25 cellular contexts compared by ENCODE assay signal in the genomic region with DNA sequence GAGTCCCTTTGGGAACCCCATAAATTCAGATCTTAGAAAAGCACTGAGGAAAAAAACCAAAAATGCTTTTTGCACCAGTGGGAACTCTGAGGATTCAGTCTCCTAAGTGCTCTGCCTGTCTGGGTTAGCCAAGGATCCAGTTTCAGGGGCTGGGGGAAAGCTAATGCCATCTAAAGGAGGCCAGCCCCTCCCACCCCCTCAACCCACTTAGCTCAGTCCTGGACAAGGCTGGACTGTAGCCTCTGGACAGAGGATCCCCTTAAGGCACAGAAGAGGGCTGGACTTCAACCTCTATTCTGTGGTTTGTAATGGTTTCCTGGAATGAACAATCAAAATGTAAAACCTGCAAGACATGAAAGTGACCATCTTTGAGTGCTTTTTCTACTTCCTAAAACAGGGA.
"Had no signal": no experiment of that assay in that cellular context is flagged by ENCODE, and none has a peak within 500 bp of the region (broad histone marks: within the 10 kb centered on the region; RNA-seq: fewer than 3 reads in every experiment).

No MANE protein-coding gene starts in this region.

- DNase-seq: activated CD4-positive, alpha-beta T cell treated with anti-CD3 and anti-CD28 coated beads, Interleukin-2, amount 10 ng/mL, durations not matched to agents 24 days and 14 days; activated CD4-positive, alpha-beta T cell treated with anti-CD3 and anti-CD28 coated beads, Interleukin-2, amount 50 U/mL, for 4 hours; activated CD8-positive, alpha-beta T cell treated with anti-CD3 and anti-CD28 coated beads, Interleukin-2, amount 10 ng/mL, durations not matched to agents 7 days and 5 days; activated gamma-delta T cell; activated naive CD4-positive, alpha-beta T cell treated with Interleukin-2 at 50 U/mL for 16 hours; activated T-cell treated with anti-CD3 and anti-CD28 coated beads, Interleukin-2, amount 50 U/mL, for 24 hours; adrenal gland; body of pancreas; Karpas-422; KBM-7; MG63; NCI-H1048; NCI-H1694; NCI-H2081 treated with DMSO at 0.1 percent for 48 hours; NCI-H2171; NCI-H510A; NCI-H526; SHP77; SJCRH30; T1000 had no signal

- H3K27ac ChIP-seq: adrenal gland, body of pancreas, breast epithelium, SJCRH30, SK-N-MC had no signal

- H3K9me3 ChIP-seq: adrenal gland, body of pancreas, breast epithelium, MG63, SJCRH30 had no signal

- H3K4me1 Mint-ChIP-seq: activated CD4-positive, alpha-beta T cell treated with anti-CD3 and anti-CD28 coated beads, Interleukin-2, amount 10 ng/mL, durations not matched to agents 24 days and 14 days; IgD-negative memory B cell had no signal

- H3K27me3 Mint-ChIP-seq: activated CD4-positive, alpha-beta T cell treated with anti-CD3 and anti-CD28 coated beads, Interleukin-2, amount 10 ng/mL, durations not matched to agents 24 days and 14 days; activated T-cell treated with anti-CD3 and anti-CD28 coated beads, Interleukin-2, amount 50 U/mL, for 24 hours had no signal

- H3K4me1 ChIP-seq: adrenal gland, body of pancreas, breast epithelium, SJCRH30 had no signal

- H3K9me3 Mint-ChIP-seq: activated CD4-positive, alpha-beta T cell treated with anti-CD3 and anti-CD28 coated beads, Interleukin-2, amount 10 ng/mL, durations not matched to agents 24 days and 14 days; activated T-cell treated with anti-CD3 and anti-CD28 coated beads, Interleukin-2, amount 50 U/mL, for 24 hours; activated T-helper 2 cell treated with anti-CD3 and anti-CD28 coated beads, Interferon-gamma antibody, Interleukin-2, Interleukin-4, amounts not matched to agents 10 μg/mL and 5 μg/mL and 100 μg/mL, durations not matched to agents 14 hours and 24 hours and 36 hours had no signal

- H3K36me3 ChIP-seq: adrenal gland, breast epithelium, MG63, SJCRH30 had no signal

- H3K27me3 ChIP-seq: adrenal gland, body of pancreas, MG63, SJCRH30 had no signal

- H3K4me3 ChIP-seq: adrenal gland, body of pancreas, breast epithelium, MG63, SJCRH30, SK-N-MC had no signal

- H3K4me3 Mint-ChIP-seq: activated CD4-positive, alpha-beta T cell treated with anti-CD3 and anti-CD28 coated beads, Interleukin-2, amount 10 ng/mL, durations not matched to agents 24 days and 14 days; activated CD8-positive, alpha-beta T cell treated with anti-CD3 and anti-CD28 coated beads, Interleukin-2, amount 10 ng/mL, durations not matched to agents 7 days and 5 days; activated T-cell treated with anti-CD3 and anti-CD28 coated beads, Interleukin-2, amount 50 U/mL, for 24 hours; IgD-negative memory B cell had no signal

- H3K27ac Mint-ChIP-seq: activated CD4-positive, alpha-beta T cell treated with anti-CD3 and anti-CD28 coated beads, Interleukin-2, amount 10 ng/mL, durations not matched to agents 24 days and 14 days; activated CD8-positive, alpha-beta T cell treated with anti-CD3 and anti-CD28 coated beads, Interleukin-2, amount 10 ng/mL, durations not matched to agents 7 days and 5 days; activated naive CD4-positive, alpha-beta T cell treated with anti-CD3 and anti-CD28 coated beads, Interleukin-2, amount 50 U/mL, for 72 hours; activated T-cell treated with anti-CD3 and anti-CD28 coated beads, Interleukin-2, amount 50 U/mL, for 24 hours; activated T-helper 2 cell treated with anti-CD3 and anti-CD28 coated beads, Interferon-gamma antibody, Interleukin-2, Interleukin-4, amounts not matched to agents 10 μg/mL and 5 μg/mL and 100 μg/mL, durations not matched to agents 14 hours and 24 hours and 36 hours; IgD-negative memory B cell had no signal

- H3K36me3 Mint-ChIP-seq: activated naive CD4-positive, alpha-beta T cell treated with anti-CD3 and anti-CD28 coated beads, Interleukin-2, amount 50 U/mL, for 72 hours; IgD-negative memory B cell had no signal
